Comparison of ENCODE assay signal across 12 cellular contexts in the genomic region with DNA sequence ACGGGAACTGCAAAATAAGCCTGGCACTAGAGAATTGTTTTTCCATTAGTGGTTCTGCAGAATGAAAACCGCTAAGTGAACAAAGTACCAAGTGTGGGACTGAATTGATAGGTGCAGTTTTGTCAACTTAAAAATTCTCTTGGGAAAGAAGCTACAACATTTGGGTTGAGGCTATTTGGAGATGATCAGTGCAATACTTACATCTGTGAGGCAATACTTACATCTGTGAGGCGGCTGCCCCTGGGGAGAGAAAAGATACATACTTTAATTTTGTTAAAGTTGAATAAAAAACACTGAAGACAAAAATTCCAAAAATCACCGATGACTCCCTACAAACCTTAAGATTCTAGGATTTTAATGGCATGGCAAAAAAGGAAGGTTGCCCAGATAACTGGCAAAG. TPM values are rescaled to one million over a fixed set of nuclear protein-coding genes. Genes with fewer than 3 reads are reported as not detected.
A peak's percentile ranks its signal among the peaks of the same experiment; 100 is the strongest.
DNase-seq lines count a peak whose midpoint lies in the region; ATAC-seq and TF ChIP-seq lines count a peak whose summit lies in the region.
"Had no signal": no experiment of that assay in that cellular context is flagged by ENCODE, and none has a peak within 500 bp of the region (broad histone marks: within the 10 kb centered on the region; RNA-seq: fewer than 3 reads in every experiment).

No MANE protein-coding gene starts in this region.

- peak overlapping the region; percentile 68 for H3K27ac Mint-ChIP-seq in activated CD4-positive, alpha-beta memory T cell treated with anti-CD3 and anti-CD28 coated beads, Interleukin-2, amount 10 ng/mL, durations not matched to agents 7 days and 5 days
- H3K27ac Mint-ChIP-seq in activated CD4-positive, alpha-beta memory T cell treated with anti-CD3 and anti-CD28 coated beads for 36 hours = no peak overlapping the region
- H3K27ac Mint-ChIP-seq in stimulated activated effector memory CD8-positive, alpha-beta T cell treated with anti-CD3 and anti-CD28 coated beads, Interleukin-12 subunit alpha, Interleukin-12 subunit beta, amount 100 ng/mL, for 72 hours = peak overlapping the region; percentile 18

- no peak for ATAC-seq in stimulated activated effector memory CD8-positive, alpha-beta T cell treated with anti-CD3 and anti-CD28 coated beads, Interleukin-12 subunit alpha, Interleukin-12 subunit beta, amount 100 ng/mL, for 72 hours
- ATAC-seq in HG02642 (IDR thresholded peaks at IDR 0.05; ENCODE audit: poor library complexity, unreplicated experiment) = no peak

- H3K4me3 ChIP-seq in fibroblast of villous mesenchyme (ENCODE audit: low read depth, low read length) = no peak overlapping the region

- peaks cover 21% of the 10 kb centered on the region for H3K4me1 Mint-ChIP-seq in activated CD4-positive, alpha-beta memory T cell treated with anti-CD3 and anti-CD28 coated beads, Interleukin-2, amount 10 ng/mL, durations not matched to agents 7 days and 5 days
- H3K4me1 Mint-ChIP-seq in activated CD4-positive, alpha-beta memory T cell treated with anti-CD3 and anti-CD28 coated beads for 36 hours (ENCODE audit: low read depth) = peaks cover 16% of the 10 kb centered on the region
- H3K4me1 Mint-ChIP-seq in stimulated activated effector memory CD8-positive, alpha-beta T cell treated with anti-CD3 and anti-CD28 coated beads, Interleukin-12 subunit alpha, Interleukin-12 subunit beta, amount 100 ng/mL, for 72 hours = peaks cover 26% of the 10 kb centered on the region

- intact Hi-C loops in activated CD4-positive, alpha-beta memory T cell treated with anti-CD3 and anti-CD28 coated beads for 36 hours (cut with micrococcal nuclease) = loop anchor here (10.0 kb wide), 1 partner anchor 117 kb away; a partner anchor contains a TSS

- POLR2A ChIA-PET in activated CD4-positive, alpha-beta memory T cell treated with anti-CD3 and anti-CD28 coated beads, Interleukin-2, amount 10 ng/mL, durations not matched to agents 7 days and 5 days (lab: Charles Lee) = interaction anchor here (3.7 kb wide), 1 partner anchor 118 kb away, joined by 21 read pairs; a partner anchor contains a TSS
- POLR2A ChIA-PET in activated CD4-positive, alpha-beta memory T cell treated with anti-CD3 and anti-CD28 coated beads for 36 hours (lab: Charles Lee) = no interaction called here

- TF ChIP-seq CTCF in VCaP (conservative IDR thresholded peaks at IDR 0.05) (no peak), fibroblast of villous mesenchyme (IDR thresholded peaks at IDR 0.05; ENCODE audit: insufficient read depth, low read depth, low read length) (no peak)

- no peaks in the 10 kb centered on the region for H3K27me3 Mint-ChIP-seq in activated CD4-positive, alpha-beta memory T cell treated with anti-CD3 and anti-CD28 coated beads, Interleukin-2, amount 10 ng/mL, durations not matched to agents 7 days and 5 days
- no peaks in the 10 kb centered on the region for H3K27me3 Mint-ChIP-seq in activated CD4-positive, alpha-beta memory T cell treated with anti-CD3 and anti-CD28 coated beads for 36 hours

- H3K9me3 Mint-ChIP-seq in activated CD4-positive, alpha-beta memory T cell treated with anti-CD3 and anti-CD28 coated beads, Interleukin-2, amount 10 ng/mL, durations not matched to agents 7 days and 5 days = no peaks in the 10 kb centered on the region
- no peaks in the 10 kb centered on the region for H3K9me3 Mint-ChIP-seq in activated CD4-positive, alpha-beta memory T cell treated with anti-CD3 and anti-CD28 coated beads for 36 hours
- no peaks in the 10 kb centered on the region for H3K9me3 Mint-ChIP-seq in stimulated activated effector memory CD8-positive, alpha-beta T cell treated with anti-CD3 and anti-CD28 coated beads, Interleukin-12 subunit alpha, Interleukin-12 subunit beta, amount 100 ng/mL, for 72 hours

- CTCF ChIA-PET in activated CD4-positive, alpha-beta memory T cell treated with anti-CD3 and anti-CD28 coated beads, Interleukin-2, amount 10 ng/mL, durations not matched to agents 7 days and 5 days (lab: Charles Lee) = interaction anchor here (0.8 kb wide), 1 partner anchor 456 kb away, joined by 4 read pairs; no protein-coding TSS in a partner anchor
- CTCF ChIA-PET in activated CD4-positive, alpha-beta memory T cell treated with anti-CD3 and anti-CD28 coated beads for 36 hours (lab: Charles Lee) = interaction anchor here (1.0 to 1.6 kb wide), 4 partner anchors 33 to 165 kb away, joined by 3 to 8 read pairs (median 4); no protein-coding TSS in a partner anchor

- peak overlapping the region; percentile 65 for H3K27ac ChIP-seq in VCaP

- no peak for DNase-seq in activated CD4-positive, alpha-beta memory T cell treated with anti-CD3 and anti-CD28 coated beads, Interleukin-2, amount 10 ng/mL, durations not matched to agents 7 days and 5 days
- DNase-seq in activated CD4-positive, alpha-beta memory T cell treated with anti-CD3 and anti-CD28 coated beads for 36 hours = no peak
- DNase-seq in fibroblast of villous mesenchyme (ENCODE audit: low read depth) (peak; percentile 44), superior temporal gyrus (ENCODE audit: extremely low spot score) (no peak), AG08396 (ENCODE audit: low spot score) (no peak)
- no peak for DNase-seq in stimulated activated effector memory CD8-positive, alpha-beta T cell treated with anti-CD3 and anti-CD28 coated beads, Interleukin-12 subunit alpha, Interleukin-12 subunit beta, amount 100 ng/mL, for 72 hours (ENCODE audit: low spot score in 2 of 2)

- no peaks in the 10 kb centered on the region for H3K36me3 Mint-ChIP-seq in activated CD4-positive, alpha-beta memory T cell treated with anti-CD3 and anti-CD28 coated beads, Interleukin-2, amount 10 ng/mL, durations not matched to agents 7 days and 5 days (ENCODE audit: low read depth)
- H3K36me3 Mint-ChIP-seq in activated CD4-positive, alpha-beta memory T cell treated with anti-CD3 and anti-CD28 coated beads for 36 hours = no peaks in the 10 kb centered on the region
- H3K36me3 Mint-ChIP-seq in stimulated activated effector memory CD8-positive, alpha-beta T cell treated with anti-CD3 and anti-CD28 coated beads, Interleukin-12 subunit alpha, Interleukin-12 subunit beta, amount 100 ng/mL, for 72 hours = peaks cover 53% of the 10 kb centered on the region

- no peak overlapping the region for H3K4me3 Mint-ChIP-seq in activated CD4-positive, alpha-beta memory T cell treated with anti-CD3 and anti-CD28 coated beads, Interleukin-2, amount 10 ng/mL, durations not matched to agents 7 days and 5 days
- no peak overlapping the region for H3K4me3 Mint-ChIP-seq in activated CD4-positive, alpha-beta memory T cell treated with anti-CD3 and anti-CD28 coated beads for 36 hours
- H3K4me3 Mint-ChIP-seq in stimulated activated effector memory CD8-positive, alpha-beta T cell treated with anti-CD3 and anti-CD28 coated beads, Interleukin-12 subunit alpha, Interleukin-12 subunit beta, amount 100 ng/mL, for 72 hours = peak overlapping the region; percentile 16

RNA-seq across cellular contexts. Expression of a gene that starts 1.8 kb away (rescaled TPM):
- total RNA-seq in activated CD4-positive, alpha-beta memory T cell treated with anti-CD3 and anti-CD28 coated beads, Interleukin-2, amount 10 ng/mL, durations not matched to agents 7 days and 5 days = 10 to 100 TPM; 14.2 to 15.5 TPM
- total RNA-seq in activated CD4-positive, alpha-beta memory T cell treated with anti-CD3 and anti-CD28 coated beads for 36 hours = 10 to 100 TPM; 11.1 to 11.7 TPM
- 9.5 and 17.4 TPM in 2 replicates for total RNA-seq in fibroblast of villous mesenchyme

RNA-seq across cellular contexts. Expression of a gene that starts 16.0 kb away (rescaled TPM):
- total RNA-seq in activated CD4-positive, alpha-beta memory T cell treated with anti-CD3 and anti-CD28 coated beads, Interleukin-2, amount 10 ng/mL, durations not matched to agents 7 days and 5 days = 10 to 100 TPM; 13.7 to 14.8 TPM
- 1 to 10 TPM; 1.6 to 1.9 TPM for total RNA-seq in activated CD4-positive, alpha-beta memory T cell treated with anti-CD3 and anti-CD28 coated beads for 36 hours
- total RNA-seq in fibroblast of villous mesenchyme = under 0.01 and 0.32 TPM in 2 replicates
- total RNA-seq: cardiac muscle cell had no signal

RNA-seq across cellular contexts. Expression of a gene that starts 37.6 kb away (rescaled TPM):
- total RNA-seq in activated CD4-positive, alpha-beta memory T cell treated with anti-CD3 and anti-CD28 coated beads, Interleukin-2, amount 10 ng/mL, durations not matched to agents 7 days and 5 days = 100 to 1,000 TPM; 218 to 221 TPM
- total RNA-seq in activated CD4-positive, alpha-beta memory T cell treated with anti-CD3 and anti-CD28 coated beads for 36 hours = 100 to 1,000 TPM; 197 to 210 TPM
- total RNA-seq in fibroblast of villous mesenchyme = 106 and 109 TPM in 2 replicates

RNA-seq across cellular contexts. Expression of a gene that starts 51.8 kb away (rescaled TPM):
- total RNA-seq in activated CD4-positive, alpha-beta memory T cell treated with anti-CD3 and anti-CD28 coated beads, Interleukin-2, amount 10 ng/mL, durations not matched to agents 7 days and 5 days = under 1 TPM; 0.48 to 0.58 TPM
- total RNA-seq in activated CD4-positive, alpha-beta memory T cell treated with anti-CD3 and anti-CD28 coated beads for 36 hours = not detected
- total RNA-seq in fibroblast of villous mesenchyme = under 0.01 TPM in 1 of 2 replicates, not detected in the other
- total RNA-seq: esophagus mucosa, H1, NCI-H460 had no signal

Comparison
In these comparisons a context has a peak if more than half of its experiments do, and no peak if none do; other contexts are left out.
1. RNA of a gene that starts 16.0 kb away (total RNA-seq): 13.7 to 14.8 TPM in activated CD4-positive, alpha-beta memory T cell treated with anti-CD3 and anti-CD28 coated beads, Interleukin-2, amount 10 ng/mL, durations not matched to agents 7 days and 5 days; 1.6 to 1.9 TPM in activated CD4-positive, alpha-beta memory T cell treated with anti-CD3 and anti-CD28 coated beads for 36 hours and under 0.01 to 0.32 TPM in fibroblast of villous mesenchyme; every median in the first group is over 4 times any median in the second.